8 cellular contexts compared by ENCODE assay signal in genomic region chr4:40856836-40857362, GRCh38.
DNase-seq lines count a peak whose midpoint lies in the region; ATAC-seq and TF ChIP-seq lines count a peak whose summit lies in the region.

No MANE protein-coding gene starts in this region.

- TF ChIP-seq CTCF in WERI-Rb-1 (IDR thresholded peaks at IDR 0.05; ENCODE audit: low read depth, low read length) (no peak), choroid plexus epithelial cell (conservative IDR thresholded peaks at IDR 0.05; ENCODE audit: low read depth, low read length) (no peak)

- ATAC-seq in GM21786 (IDR thresholded peaks at IDR 0.05; ENCODE audit: unreplicated experiment) (peak; percentile 88), left lobe of liver (peak; percentile 67)

- no peaks in the 10 kb centered on the region; the same call in 1 of the 2 replicates for H3K36me3 ChIP-seq in WERI-Rb-1

- H3K9me3 ChIP-seq in WERI-Rb-1 (ENCODE audit: severe bottlenecking), result no peaks in the 10 kb centered on the region

- peak overlapping the region; percentile 62 for H3K4me3 ChIP-seq in WERI-Rb-1 (ENCODE audit: low read depth, low read length)
- peak overlapping the region; percentile 53 for H3K4me3 ChIP-seq in choroid plexus epithelial cell (ENCODE audit: low read depth, low read length)

- DNase-seq in ELF-1 (ENCODE audit: low read depth, low spot score) (peak; percentile 91), NAMALWA (ENCODE audit: low spot score) (peak; percentile 85), WERI-Rb-1 (peak; percentile 79), choroid plexus epithelial cell (ENCODE audit: low read depth) (peak; percentile 61), left lobe of liver (ENCODE audit: low spot score) (no peak), dedifferentiated amniotic fluid mesenchymal stem cell (ENCODE audit: extremely low spot score) (no peak)
- peak; percentile 54 for DNase-seq in stimulated activated CD4-positive, alpha-beta T cell treated with anti-CD3 and anti-CD28 coated beads, Interleukin-4, amount 100 ng/mL, for 24 hours

- H3K27ac ChIP-seq in WERI-Rb-1, result peak overlapping the region; percentile 73

- H3K27me3 ChIP-seq in WERI-Rb-1 (ENCODE audit: insufficient read depth, low read depth, severe bottlenecking), result no peaks in the 10 kb centered on the region

Comparison
In these comparisons a context has a peak if more than half of its experiments do, and no peak if none do; other contexts are left out.
1. DNase-seq: peak in ELF-1 (single experiment), NAMALWA (single experiment), WERI-Rb-1 (single experiment), choroid plexus epithelial cell (single experiment) and stimulated activated CD4-positive, alpha-beta T cell treated with anti-CD3 and anti-CD28 coated beads, Interleukin-4, amount 100 ng/mL, for 24 hours (single experiment); none in left lobe of liver (single experiment) and dedifferentiated amniotic fluid mesenchymal stem cell (single experiment).